In genomic region chr7:158919686-158920085, GRCh38 we compare ENCODE assay signal across 26 cellular contexts.
"Had no signal": no experiment of that assay in that cellular context is flagged by ENCODE, and none has a peak within 500 bp of the region (broad histone marks: within the 10 kb centered on the region; RNA-seq: fewer than 3 reads in every experiment).

No MANE protein-coding gene starts in this region.

- H3K36me3 ChIP-seq: uterus had no signal

- H3K27me3 Mint-ChIP-seq: naive B cell; naive thymus-derived CD8-positive, alpha-beta T cell; natural killer cell treated with Interleukin-12 subunit alpha and Interleukin-12 subunit beta and Interleukin-15 and Interleukin-18, amount 100 ng/mL, for 72 hours; stimulated activated naive B cell treated with anti-CD40 and anti-IgM and Interleukin-4, amounts not matched to agents 10 μg/mL and 1 μg/mL and 100 μg/mL, for 72 hours; stimulated activated naive CD8-positive, alpha-beta T cell treated with anti-CD3 and anti-CD28 coated beads, Interleukin-15, Interleukin-2, amounts not matched to agents 100 ng/mL and 50 ng/mL, for 24 hours; type B pancreatic cell had no signal

- H3K9me3 Mint-ChIP-seq: naive B cell; naive thymus-derived CD8-positive, alpha-beta T cell; natural killer cell treated with Interleukin-12 subunit alpha and Interleukin-12 subunit beta and Interleukin-15 and Interleukin-18, amount 100 ng/mL, for 72 hours; neural progenitor cell; stimulated activated effector memory CD8-positive, alpha-beta T cell treated with anti-CD3 and anti-CD28 coated beads, Interleukin-12 subunit alpha, Interleukin-12 subunit beta, amount 100 ng/mL, for 72 hours; stimulated activated naive B cell treated with anti-CD40 and anti-IgM and Interleukin-4, amounts not matched to agents 10 μg/mL and 1 μg/mL and 100 μg/mL, for 72 hours; stimulated activated naive CD8-positive, alpha-beta T cell treated with anti-CD3 and anti-CD28 coated beads, Interleukin-15, Interleukin-2, amounts not matched to agents 100 ng/mL and 50 ng/mL, for 24 hours; type B pancreatic cell had no signal

- H3K27me3 ChIP-seq: neural progenitor cell, neutrophil, pancreas, right lobe of liver, sigmoid colon, stomach, thyroid gland, tibial nerve, upper lobe of right lung, uterus had no signal

- H3K4me2 ChIP-seq: neural progenitor cell had no signal

- H3K4me3 Mint-ChIP-seq: naive B cell; naive thymus-derived CD8-positive, alpha-beta T cell; natural killer cell treated with Interleukin-12 subunit alpha and Interleukin-12 subunit beta and Interleukin-15 and Interleukin-18, amount 100 ng/mL, for 72 hours; neural progenitor cell; stimulated activated effector memory CD8-positive, alpha-beta T cell treated with anti-CD3 and anti-CD28 coated beads, Interleukin-12 subunit alpha, Interleukin-12 subunit beta, amount 100 ng/mL, for 72 hours; stimulated activated naive B cell treated with anti-CD40 and anti-IgM and Interleukin-4, amounts not matched to agents 10 μg/mL and 1 μg/mL and 100 μg/mL, for 72 hours; stimulated activated naive CD8-positive, alpha-beta T cell treated with anti-CD3 and anti-CD28 coated beads, Interleukin-15, Interleukin-2, amounts not matched to agents 100 ng/mL and 50 ng/mL, for 24 hours; type B pancreatic cell had no signal

- H3K27ac ChIP-seq: neural progenitor cell, neutrophil, pancreas, prostate gland, right lobe of liver, sigmoid colon, stomach, thoracic aorta, thyroid gland, tibial nerve, upper lobe of right lung, uterus had no signal

- H3K4me1 Mint-ChIP-seq: naive B cell; naive thymus-derived CD8-positive, alpha-beta T cell; neural progenitor cell; stimulated activated naive B cell treated with anti-CD40 and anti-IgM and Interleukin-4, amounts not matched to agents 10 μg/mL and 1 μg/mL and 100 μg/mL, for 72 hours had no signal

- H3K4me1 ChIP-seq: neural progenitor cell, pancreas, prostate gland, right lobe of liver, sigmoid colon, stomach, thyroid gland, tibial nerve, upper lobe of right lung, uterus had no signal

- H3K9me3 ChIP-seq: pancreas, prostate gland, sigmoid colon, stomach, thoracic aorta, thyroid gland, tibial nerve, upper lobe of right lung, uterus had no signal

- H2AFZ ChIP-seq: neural progenitor cell had no signal

- H3K27ac Mint-ChIP-seq: natural killer cell treated with Interleukin-12 subunit alpha and Interleukin-12 subunit beta and Interleukin-15 and Interleukin-18, amount 100 ng/mL, for 72 hours; neural progenitor cell; stimulated activated effector memory CD8-positive, alpha-beta T cell treated with anti-CD3 and anti-CD28 coated beads, Interleukin-12 subunit alpha, Interleukin-12 subunit beta, amount 100 ng/mL, for 72 hours; stimulated activated naive B cell treated with anti-CD40 and anti-IgM and Interleukin-4, amounts not matched to agents 10 μg/mL and 1 μg/mL and 100 μg/mL, for 72 hours; stimulated activated naive CD8-positive, alpha-beta T cell treated with anti-CD3 and anti-CD28 coated beads, Interleukin-15, Interleukin-2, amounts not matched to agents 100 ng/mL and 50 ng/mL, for 24 hours; type B pancreatic cell had no signal

- H3K4me3 ChIP-seq: neural progenitor cell, pancreas, prostate gland, right lobe of liver, sigmoid colon, stomach, thoracic aorta, thyroid gland, tibial nerve, upper lobe of right lung, uterus had no signal

- DNase-seq: naive B cell; naive thymus-derived CD8-positive, alpha-beta T cell; pancreas; right cardiac atrium; right lobe of liver; sigmoid colon; small intestine; stimulated activated CD4-positive, alpha-beta T cell treated with anti-CD3 and anti-CD28 coated beads, Interleukin-15, amount 100 ng/mL, for 24 hours; stimulated activated CD4-positive, alpha-beta T cell treated with anti-CD3 and anti-CD28 coated beads, Interleukin-2, amount 100 ng/mL, for 24 hours; stimulated activated CD4-positive, alpha-beta T cell treated with anti-CD3 and anti-CD28 coated beads, Interleukin-2, amount 100 ng/mL, for 48 hours; stimulated activated CD4-positive, alpha-beta T cell treated with anti-CD3 and anti-CD28 coated beads, Interleukin-4, amount 100 ng/mL, for 24 hours; stimulated activated naive B cell treated with anti-CD40 and anti-IgM and Interleukin-4, amounts not matched to agents 10 μg/mL and 1 μg/mL and 100 μg/mL, for 72 hours; stimulated activated naive CD4-positive, alpha-beta T cell treated with Interleukin-2 at 50 U/mL for 16 hours; stomach; thyroid gland; upper lobe of right lung; uterus had no signal

- H3K9ac ChIP-seq: neural progenitor cell had no signal
